In genomic region chr22:31083377-31083768, GRCh38 we compare ENCODE assay signal across 8 cellular contexts. TPM values are rescaled to one million over a fixed set of nuclear protein-coding genes. Genes with fewer than 3 reads are reported as not detected.
A peak's percentile ranks its signal among the peaks of the same experiment; 100 is the strongest.
DNase-seq lines count a peak whose midpoint lies in the region; ATAC-seq lines count a peak whose summit lies in the region.

No MANE protein-coding gene starts in this region.

- H2BK5ac ChIP-seq in mesendoderm (ENCODE audit: low read length), result no peak overlapping the region

- H3K79me1 ChIP-seq in mesendoderm (ENCODE audit: low read length), result peaks cover 10% of the 10 kb centered on the region

- H3K27me3 ChIP-seq in ACC112 (ENCODE audit: insufficient read depth, low read length) (no peaks in the 10 kb centered on the region), HUES64 (ENCODE audit: insufficient read depth, low read length) (no peaks in the 10 kb centered on the region), adipocyte (replicated peaks; ENCODE audit: control insufficient read depth, insufficient read depth, low read length) (no peaks in the 10 kb centered on the region), mesendoderm (ENCODE audit: insufficient read depth, low read length, poor library complexity) (no peaks in the 10 kb centered on the region)

- H4K5ac ChIP-seq in mesendoderm (ENCODE audit: low read length), result no peak overlapping the region

- DNase-seq in adipocyte (ENCODE audit: low read depth) (no peak), mesendoderm (no peak), germinal center (ENCODE audit: low spot score) (no peak), C1 segment of cervical spinal cord (lab: John Stamatoyannopoulos, UW) (no peak)

- no peak for ATAC-seq in GM21381 (IDR thresholded peaks at IDR 0.05; ENCODE audit: unreplicated experiment)
- ATAC-seq in HG03571 (IDR thresholded peaks at IDR 0.05; ENCODE audit: unreplicated experiment), result no peak

- no peak overlapping the region for H2BK120ac ChIP-seq in mesendoderm (ENCODE audit: low read depth, low read length)

- H4K8ac ChIP-seq in mesendoderm (ENCODE audit: low read depth, low read length), result no peak overlapping the region

- H3K18ac ChIP-seq in mesendoderm (ENCODE audit: low read length), result no peak overlapping the region

- no peak overlapping the region for H2BK15ac ChIP-seq in mesendoderm (replicated peaks; ENCODE audit: low read depth)

- H3K4me1 ChIP-seq in ACC112 (ENCODE audit: control insufficient read depth, insufficient read depth, low read length, unreplicated experiment), result peaks cover 24% of the 10 kb centered on the region
- peaks cover 30% of the 10 kb centered on the region for H3K4me1 ChIP-seq in HUES64 (ENCODE audit: insufficient read depth, low read length)
- H3K4me1 ChIP-seq in adipocyte (ENCODE audit: control insufficient read depth, insufficient read depth, low read length), result peaks cover 33% of the 10 kb centered on the region
- H3K4me1 ChIP-seq in mesendoderm (ENCODE audit: control insufficient read depth, low read depth, low read length), result peaks cover 7% of the 10 kb centered on the region

- no peak overlapping the region for H2AK5ac ChIP-seq in mesendoderm (ENCODE audit: low read length)

- no peak overlapping the region for H3K4ac ChIP-seq in mesendoderm (ENCODE audit: low read depth, low read length)

- peak overlapping the region; percentile 10 for H3K56ac ChIP-seq in mesendoderm (ENCODE audit: low read length)

- H3K36me3 ChIP-seq in ACC112 (ENCODE audit: insufficient read depth, low read length), result no peaks in the 10 kb centered on the region
- no peaks in the 10 kb centered on the region for H3K36me3 ChIP-seq in HUES64 (ENCODE audit: insufficient read depth, low read length)
- peaks cover 6% of the 10 kb centered on the region for H3K36me3 ChIP-seq in adipocyte (ENCODE audit: control insufficient read depth, insufficient read depth, low read length, severe bottlenecking)
- H3K36me3 ChIP-seq in mesendoderm (ENCODE audit: control insufficient read depth, insufficient read depth, low read length), result no peaks in the 10 kb centered on the region

- H3K79me2 ChIP-seq in ACC112 (ENCODE audit: control insufficient read depth, insufficient read depth, low read length, unreplicated experiment) (peaks cover 56% of the 10 kb centered on the region), mesendoderm (ENCODE audit: control insufficient read depth, insufficient read depth, low read length) (peaks cover 7% of the 10 kb centered on the region)

- H2AFZ ChIP-seq in ACC112 (ENCODE audit: low read length, unreplicated experiment), result no peak overlapping the region

- H3K4me3 ChIP-seq in ACC112 (ENCODE audit: low read depth, low read length), result peak overlapping the region; percentile 82
- H3K4me3 ChIP-seq in HUES64 (ENCODE audit: low read length), result peak overlapping the region; percentile 80
- H3K4me3 ChIP-seq in adipocyte (ENCODE audit: low read length), result peak overlapping the region; percentile 91
- no peak overlapping the region for H3K4me3 ChIP-seq in mesendoderm (ENCODE audit: low read length)

- no peak overlapping the region for H3K4me2 ChIP-seq in mesendoderm (ENCODE audit: low read length)

- H3K23ac ChIP-seq in mesendoderm (ENCODE audit: low read length), result no peak overlapping the region

- 0 out of 2 replicates have a peak overlapping the region, but pooled peaks have one; percentile 84 for H3K27ac ChIP-seq in ACC112 (ENCODE audit: low read depth, low read length)
- no peak overlapping the region for H3K27ac ChIP-seq in HUES64 (ENCODE audit: low read depth, low read length)
- H3K27ac ChIP-seq in mesendoderm (ENCODE audit: low read depth, low read length), result no peak overlapping the region

- no peak overlapping the region for H3K9ac ChIP-seq in HUES64 (ENCODE audit: low read depth, low read length)
- H3K9ac ChIP-seq in adipocyte (ENCODE audit: low read length), result peak overlapping the region; percentile 93
- H3K9ac ChIP-seq in mesendoderm (ENCODE audit: low read length), result peak overlapping the region; percentile 35

- WGBS in HUES64, result 96% methylated on average over 3 of the region's 3 CpGs
- no CpG with 5 or more reads among the region's 3 CpGs for WGBS in mesendoderm (ENCODE audit: extremely low coverage, insufficient coverage, low lambda C conversion rate)

- H3K9me3 ChIP-seq in HUES64 (ENCODE audit: insufficient read depth, low read depth, low read length) (no peaks in the 10 kb centered on the region), adipocyte (ENCODE audit: control insufficient read depth, low read length) (no peaks in the 10 kb centered on the region)

RNA-seq across cellular contexts. Expression of gene SMTN, which starts 2.3 kb away (rescaled TPM):
- polyA plus RNA-seq in HUES64 (2013, experiment 1 of 2), result 9.7 TPM
- 13.7 TPM for polyA plus RNA-seq in HUES64 (2013, experiment 2 of 2)
- polyA plus RNA-seq in mesendoderm (2013, experiment 1 of 2), result 15.4 TPM
- 17.7 TPM for polyA plus RNA-seq in mesendoderm (2013, experiment 2 of 2)

RNA-seq across cellular contexts. Expression of gene SELENOM, which starts 24.0 kb away (rescaled TPM):
- polyA plus RNA-seq in HUES64 (2013, experiment 1 of 2), result 12.2 TPM
- 18.4 TPM for polyA plus RNA-seq in HUES64 (2013, experiment 2 of 2)
- polyA plus RNA-seq in mesendoderm (2013, experiment 1 of 2), result 13.1 TPM
- 13.7 TPM for polyA plus RNA-seq in mesendoderm (2013, experiment 2 of 2)

RNA-seq across cellular contexts. Expression of gene INPP5J, which starts 39.4 kb away (rescaled TPM):
- 1.9 TPM for polyA plus RNA-seq in HUES64 (2013, experiment 1 of 2)
- 2.1 TPM for polyA plus RNA-seq in HUES64 (2013, experiment 2 of 2)
- 4.2 TPM for polyA plus RNA-seq in mesendoderm (2013, experiment 1 of 2)
- polyA plus RNA-seq in mesendoderm (2013, experiment 2 of 2), result 4.1 TPM

RNA-seq across cellular contexts. Expression of gene PLA2G3, which starts 56.9 kb away (rescaled TPM):
- 16.8 TPM for polyA plus RNA-seq in HUES64 (2013, experiment 1 of 2)
- polyA plus RNA-seq in HUES64 (2013, experiment 2 of 2), result 18.3 TPM
- 10.6 TPM for polyA plus RNA-seq in mesendoderm (2013, experiment 1 of 2)
- polyA plus RNA-seq in mesendoderm (2013, experiment 2 of 2), result 11.4 TPM
